1 cellular context compared by ENCODE assay signal in genomic region chr3:194137314-194138097, GRCh38.
TF ChIP-seq lines count a peak whose summit lies in the region.

No MANE protein-coding gene starts in this region.

TF ChIP-seq in SK-N-SH, 30 proteins besides CTCF, POLR2A, EP300 and RAD21 (continued from another document):
- no peak for TF ChIP-seq ZBTB33 (IDR thresholded peaks at IDR 0.05; ENCODE audit: borderline replicate concordance, low read depth)
- TF ChIP-seq NFIC (IDR thresholded peaks at IDR 0.05; ENCODE audit: borderline replicate concordance), result no peak
- peak; percentile 36 for TF ChIP-seq GATA2 (CRISPR knock-in tag; IDR thresholded peaks at IDR 0.05)
- no peak for TF ChIP-seq EZH2phosphoT487 (IDR thresholded peaks at IDR 0.05; ENCODE audit: borderline replicate concordance, low read depth)
- TF ChIP-seq ELF1 (IDR thresholded peaks at IDR 0.05), result no peak
- no peak for TF ChIP-seq FOXM1 (IDR thresholded peaks at IDR 0.05; ENCODE audit: low read depth)
- no peak for TF ChIP-seq RXRA (IDR thresholded peaks at IDR 0.05; ENCODE audit: borderline replicate concordance, low read depth)
- no peak for TF ChIP-seq CHD2 (IDR thresholded peaks at IDR 0.05; ENCODE audit: low read length, partially characterized antibody)
- TF ChIP-seq NRF1 (IDR thresholded peaks at IDR 0.05; ENCODE audit: low read depth, low read length), result no peak
- TF ChIP-seq TEAD4 (IDR thresholded peaks at IDR 0.05; ENCODE audit: borderline replicate concordance, insufficient read depth), result no peak
- TF ChIP-seq SMC3 (IDR thresholded peaks at IDR 0.05; ENCODE audit: low read depth, low read length), result peak; percentile 49
- TF ChIP-seq TCF12 (IDR thresholded peaks at IDR 0.05), result no peak
TF ChIP-seq in SK-N-SH: peak in this region for 4.
